1 cellular context compared by ENCODE assay signal in the genomic region with DNA sequence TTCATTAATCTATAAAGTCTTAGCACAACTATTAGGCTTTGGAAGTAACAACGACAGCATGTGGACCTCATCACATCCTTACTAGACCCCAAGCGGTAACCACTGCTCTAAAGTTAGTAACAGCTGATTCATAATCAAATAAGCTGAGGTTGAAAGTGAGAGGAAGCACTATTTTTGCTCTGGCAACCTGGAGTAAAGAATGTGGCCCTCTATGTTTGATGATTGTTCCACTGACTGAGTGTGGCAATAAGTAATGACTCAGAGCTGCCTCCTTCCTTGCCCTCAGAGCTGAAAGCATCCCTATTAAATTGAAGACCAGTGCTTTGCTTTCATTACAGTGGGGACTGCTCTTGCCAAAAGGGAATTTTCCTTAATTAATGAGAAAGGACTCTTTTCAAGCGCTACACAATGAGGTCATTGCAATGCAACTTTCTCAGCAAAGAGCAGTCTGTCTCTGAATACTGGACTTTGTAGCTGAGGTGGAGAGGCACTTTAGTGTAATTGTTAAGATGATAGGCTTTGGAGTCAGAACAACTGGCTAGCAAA.
TF ChIP-seq lines count a peak whose summit lies in the region.

No MANE protein-coding gene starts in this region.

TF ChIP-seq in GM23338, 12 proteins besides CTCF, POLR2A, EP300 and RAD21 (continued from another document):
- TF ChIP-seq, protein P1, sequence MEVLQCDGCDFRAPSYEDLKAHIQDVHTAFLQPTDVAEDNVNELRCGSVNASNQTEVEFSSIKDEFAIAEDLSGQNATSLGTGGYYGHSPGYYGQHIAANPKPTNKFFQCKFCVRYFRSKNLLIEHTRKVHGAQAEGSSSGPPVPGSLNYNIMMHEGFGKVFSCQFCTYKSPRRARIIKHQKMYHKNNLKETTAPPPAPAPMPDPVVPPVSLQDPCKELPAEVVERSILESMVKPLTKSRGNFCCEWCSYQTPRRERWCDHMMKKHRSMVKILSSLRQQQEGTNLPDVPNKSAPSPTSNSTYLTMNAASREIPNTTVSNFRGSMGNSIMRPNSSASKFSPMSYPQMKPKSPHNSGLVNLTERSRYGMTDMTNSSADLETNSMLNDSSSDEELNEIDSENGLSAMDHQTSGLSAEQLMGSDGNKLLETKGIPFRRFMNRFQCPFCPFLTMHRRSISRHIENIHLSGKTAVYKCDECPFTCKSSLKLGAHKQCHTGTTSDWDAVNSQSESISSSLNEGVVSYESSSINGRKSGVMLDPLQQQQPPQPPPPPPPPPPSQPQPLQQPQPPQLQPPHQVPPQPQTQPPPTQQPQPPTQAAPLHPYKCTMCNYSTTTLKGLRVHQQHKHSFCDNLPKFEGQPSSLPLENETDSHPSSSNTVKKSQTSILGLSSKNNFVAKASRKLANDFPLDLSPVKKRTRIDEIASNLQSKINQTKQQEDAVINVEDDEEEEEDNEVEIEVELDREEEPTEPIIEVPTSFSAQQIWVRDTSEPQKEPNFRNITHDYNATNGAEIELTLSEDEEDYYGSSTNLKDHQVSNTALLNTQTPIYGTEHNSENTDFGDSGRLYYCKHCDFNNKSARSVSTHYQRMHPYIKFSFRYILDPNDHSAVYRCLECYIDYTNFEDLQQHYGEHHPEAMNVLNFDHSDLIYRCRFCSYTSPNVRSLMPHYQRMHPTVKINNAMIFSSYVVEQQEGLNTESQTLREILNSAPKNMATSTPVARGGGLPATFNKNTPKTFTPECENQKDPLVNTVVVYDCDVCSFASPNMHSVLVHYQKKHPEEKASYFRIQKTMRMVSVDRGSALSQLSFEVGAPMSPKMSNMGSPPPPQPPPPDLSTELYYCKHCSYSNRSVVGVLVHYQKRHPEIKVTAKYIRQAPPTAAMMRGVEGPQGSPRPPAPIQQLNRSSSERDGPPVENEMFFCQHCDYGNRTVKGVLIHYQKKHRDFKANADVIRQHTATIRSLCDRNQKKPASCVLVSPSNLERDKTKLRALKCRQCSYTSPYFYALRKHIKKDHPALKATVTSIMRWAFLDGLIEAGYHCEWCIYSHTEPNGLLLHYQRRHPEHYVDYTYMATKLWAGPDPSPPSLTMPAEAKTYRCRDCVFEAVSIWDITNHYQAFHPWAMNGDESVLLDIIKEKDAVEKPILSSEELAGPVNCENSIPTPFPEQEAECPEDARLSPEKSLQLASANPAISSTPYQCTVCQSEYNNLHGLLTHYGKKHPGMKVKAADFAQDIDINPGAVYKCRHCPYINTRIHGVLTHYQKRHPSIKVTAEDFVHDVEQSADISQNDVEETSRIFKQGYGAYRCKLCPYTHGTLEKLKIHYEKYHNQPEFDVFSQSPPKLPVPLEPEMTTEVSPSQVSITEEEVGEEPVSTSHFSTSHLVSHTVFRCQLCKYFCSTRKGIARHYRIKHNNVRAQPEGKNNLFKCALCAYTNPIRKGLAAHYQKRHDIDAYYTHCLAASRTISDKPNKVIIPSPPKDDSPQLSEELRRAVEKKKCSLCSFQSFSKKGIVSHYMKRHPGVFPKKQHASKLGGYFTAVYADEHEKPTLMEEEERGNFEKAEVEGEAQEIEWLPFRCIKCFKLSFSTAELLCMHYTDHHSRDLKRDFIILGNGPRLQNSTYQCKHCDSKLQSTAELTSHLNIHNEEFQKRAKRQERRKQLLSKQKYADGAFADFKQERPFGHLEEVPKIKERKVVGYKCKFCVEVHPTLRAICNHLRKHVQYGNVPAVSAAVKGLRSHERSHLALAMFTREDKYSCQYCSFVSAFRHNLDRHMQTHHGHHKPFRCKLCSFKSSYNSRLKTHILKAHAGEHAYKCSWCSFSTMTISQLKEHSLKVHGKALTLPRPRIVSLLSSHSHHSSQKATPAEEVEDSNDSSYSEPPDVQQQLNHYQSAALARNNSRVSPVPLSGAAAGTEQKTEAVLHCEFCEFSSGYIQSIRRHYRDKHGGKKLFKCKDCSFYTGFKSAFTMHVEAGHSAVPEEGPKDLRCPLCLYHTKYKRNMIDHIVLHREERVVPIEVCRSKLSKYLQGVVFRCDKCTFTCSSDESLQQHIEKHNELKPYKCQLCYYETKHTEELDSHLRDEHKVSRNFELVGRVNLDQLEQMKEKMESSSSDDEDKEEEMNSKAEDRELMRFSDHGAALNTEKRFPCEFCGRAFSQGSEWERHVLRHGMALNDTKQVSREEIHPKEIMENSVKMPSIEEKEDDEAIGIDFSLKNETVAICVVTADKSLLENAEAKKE (CRISPR knock-in tag; IDR thresholded peaks at IDR 0.05) = no peak
- TF ChIP-seq CREB1 (CRISPR knock-in tag; IDR thresholded peaks at IDR 0.05; ENCODE audit: low read depth) = no peak
- no peak for TF ChIP-seq ZNF114 (CRISPR knock-in tag; IDR thresholded peaks at IDR 0.05)
- TF ChIP-seq NANOG (IDR thresholded peaks at IDR 0.05; ENCODE audit: borderline replicate concordance) = no peak
- TF ChIP-seq ZNF331 (CRISPR knock-in tag; IDR thresholded peaks at IDR 0.05; ENCODE audit: low read depth) = no peak
